Comparison of ENCODE assay signal across 8 cellular contexts in the genomic region with DNA sequence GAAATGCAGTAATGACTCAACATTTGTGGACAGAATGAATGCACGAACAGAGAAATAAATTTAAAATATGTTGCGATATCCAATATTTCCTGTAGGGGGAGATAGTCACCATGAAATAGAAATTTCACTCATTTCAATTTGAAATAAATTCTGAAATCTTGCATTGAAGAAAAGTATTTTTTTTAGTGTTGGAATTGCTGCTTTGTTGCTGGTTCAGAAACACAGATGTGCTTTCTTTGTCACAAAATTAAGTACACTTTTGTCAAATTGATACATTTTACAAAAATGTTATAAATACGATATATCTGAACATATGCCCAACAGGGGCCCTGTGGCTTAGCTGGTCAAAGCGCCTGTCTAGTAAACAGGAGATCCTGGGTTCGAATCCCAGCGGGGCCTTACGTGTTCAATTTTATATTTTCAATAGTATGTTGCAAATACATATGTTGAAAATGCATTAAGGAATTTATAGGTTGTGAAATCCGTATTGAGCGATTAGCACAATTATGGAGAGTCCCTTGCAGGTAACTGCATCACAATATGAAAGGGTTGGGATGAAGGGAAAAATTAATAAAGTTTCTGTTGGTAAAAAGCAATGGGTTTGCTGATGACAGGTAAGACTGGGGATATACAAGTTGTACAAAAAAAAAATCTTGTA.
A peak's percentile ranks its signal among the peaks of the same experiment; 100 is the strongest.
DNase-seq lines count a peak whose midpoint lies in the region; ATAC-seq and FAIRE-seq lines count a peak whose summit lies in the region.

No MANE protein-coding gene starts in this region.

- no peaks in the 10 kb centered on the region for H3K27me3 ChIP-seq in HUES48 (ENCODE audit: control insufficient read depth, insufficient read depth, low read length)
- no peaks in the 10 kb centered on the region for H3K27me3 ChIP-seq in mesenchymal stem cell (ENCODE audit: control insufficient read depth in 1 of 2, insufficient read depth in 1 of 2, low read length in 2 of 2)

- no peak overlapping the region for H3K4me3 Mint-ChIP-seq in central memory CD8-positive, alpha-beta T cell

- H4K91ac ChIP-seq in mesenchymal stem cell (ENCODE audit: low read length), result no peak overlapping the region

- no peak overlapping the region for H4K8ac ChIP-seq in mesenchymal stem cell (ENCODE audit: low read length)

- DNase-seq in DMS153 treated with DMSO at 0.1 percent for 48 hours (lab: John Stamatoyannopoulos, UW; ENCODE audit: unreplicated experiment) (peak; percentile 29), DMS153 (lab: John Stamatoyannopoulos, UW) (no peak), RCC 7860 (ENCODE audit: low spot score) (peak; percentile 71), mesenchymal stem cell (peak; percentile 58), urothelium cell line (ENCODE audit: low spot score) (no peak)
- DNase-seq in central memory CD8-positive, alpha-beta T cell (ENCODE audit: low spot score in 2 of 2), result no peak
- no peak for DNase-seq in activated effector memory CD4-positive, alpha-beta T cell treated with Interleukin-2 at 50 U/mL for 16 hours

- H3K36me3 ChIP-seq in HUES48 (ENCODE audit: control insufficient read depth, insufficient read depth, low read length) (no peaks in the 10 kb centered on the region), mesenchymal stem cell (ENCODE audit: control insufficient read depth in 1 of 2, insufficient read depth in 2 of 2, low read depth in 1 of 2, low read length in 2 of 2) (no peaks in the 10 kb centered on the region)

- H3K36me3 Mint-ChIP-seq in central memory CD8-positive, alpha-beta T cell (ENCODE audit: insufficient read depth), result peaks cover 18% of the 10 kb centered on the region

- H3K79me1 ChIP-seq in mesenchymal stem cell (replicated peaks; ENCODE audit: low read length, poor library complexity, severe bottlenecking), result no peaks in the 10 kb centered on the region

- no peak overlapping the region for H3K23ac ChIP-seq in mesenchymal stem cell (ENCODE audit: low read length in 2 of 2)

- H3K4me2 ChIP-seq in mesenchymal stem cell (ENCODE audit: low read length, poor library complexity, severe bottlenecking), result no peak overlapping the region

- peaks cover 19% of the 10 kb centered on the region for H3K4me1 Mint-ChIP-seq in central memory CD8-positive, alpha-beta T cell

- H3K4me1 ChIP-seq in HUES48 (ENCODE audit: control insufficient read depth, insufficient read depth, low read length) (peaks cover 13% of the 10 kb centered on the region), mesenchymal stem cell (ENCODE audit: control insufficient read depth, insufficient read depth, low read depth, low read length) (peaks cover 5% of the 10 kb centered on the region)

- no peak overlapping the region for H3K14ac ChIP-seq in mesenchymal stem cell (ENCODE audit: low read length in 2 of 2)

- no peak overlapping the region for H2BK15ac ChIP-seq in mesenchymal stem cell (ENCODE audit: low read depth, poor library complexity, severe bottlenecking)

- no peak overlapping the region for H3K4ac ChIP-seq in mesenchymal stem cell (ENCODE audit: low read depth in 1 of 2, low read length in 2 of 2)

- no peak overlapping the region for H2BK12ac ChIP-seq in mesenchymal stem cell (ENCODE audit: low read length in 2 of 2)

- peak overlapping the region; percentile 68 for H3K27ac Mint-ChIP-seq in central memory CD8-positive, alpha-beta T cell (ENCODE audit: low read depth)

- peak; percentile 80 for FAIRE-seq in RCC 7860 (lab: Jason Lieb, UNC)
- no peak for FAIRE-seq in urothelium cell line (lab: Jason Lieb, UNC)

- no peak overlapping the region for H2BK5ac ChIP-seq in mesenchymal stem cell (ENCODE audit: low read depth, low read length, poor library complexity, severe bottlenecking)

- no peak overlapping the region for H3K18ac ChIP-seq in mesenchymal stem cell (ENCODE audit: low read depth in 1 of 2, low read length in 2 of 2)

- H3K27me3 Mint-ChIP-seq in central memory CD8-positive, alpha-beta T cell, result no peaks in the 10 kb centered on the region

- no peak overlapping the region for H2AK5ac ChIP-seq in mesenchymal stem cell (ENCODE audit: low read length, severe bottlenecking)

- H3K9me3 ChIP-seq in HUES48 (ENCODE audit: control insufficient read depth, insufficient read depth, low read length) (no peaks in the 10 kb centered on the region), mesenchymal stem cell (ENCODE audit: control insufficient read depth, low read length) (no peaks in the 10 kb centered on the region)

- no peak overlapping the region for H2BK120ac ChIP-seq in mesenchymal stem cell (ENCODE audit: low read depth, low read length)

- H3K4me3 ChIP-seq in HUES48 (ENCODE audit: low read depth, low read length), result peak overlapping the region; percentile 15; the same call in 1 of the 2 replicates
- no peak overlapping the region for H3K4me3 ChIP-seq in mesenchymal stem cell (ENCODE audit: insufficient read depth in 1 of 2, low read depth in 1 of 2, low read length in 2 of 2)

- 40% methylated on average over 6 of the region's 9 CpGs for WGBS in mesenchymal stem cell

- no peak for ATAC-seq in central memory CD8-positive, alpha-beta T cell (replicated peaks; ENCODE audit: extremely low read depth, poor library complexity, severe bottlenecking)

- H2AFZ ChIP-seq in mesenchymal stem cell (ENCODE audit: low read depth, low read length), result no peak overlapping the region

- no peaks in the 10 kb centered on the region for H3K9me3 Mint-ChIP-seq in central memory CD8-positive, alpha-beta T cell

- H3K9ac ChIP-seq in HUES48 (ENCODE audit: low read depth, low read length), result no peak overlapping the region
- peak overlapping the region; percentile 5 for H3K9ac ChIP-seq in mesenchymal stem cell (ENCODE audit: low read length)

- H3K27ac ChIP-seq in HUES48 (ENCODE audit: low read depth, low read length) (no peak overlapping the region), mesenchymal stem cell (ENCODE audit: low read length, poor library complexity, severe bottlenecking) (no peak overlapping the region)

Comparison
In these comparisons a context has a peak if more than half of its experiments do, and no peak if none do; other contexts are left out.
1. DNase-seq: peak in DMS153 treated with DMSO at 0.1 percent for 48 hours (single experiment), RCC 7860 (single experiment) and mesenchymal stem cell (single experiment); none in DMS153 (single experiment), central memory CD8-positive, alpha-beta T cell (0 of 2), activated effector memory CD4-positive, alpha-beta T cell treated with Interleukin-2 at 50 U/mL for 16 hours (single experiment) and urothelium cell line (single experiment).